In genomic region chr4:82352825-82353370, GRCh38 we compare ENCODE assay signal across 14 cellular contexts. TPM values are rescaled to one million over a fixed set of nuclear protein-coding genes. Genes with fewer than 3 reads are reported as not detected.
DNase-seq lines count a peak whose midpoint lies in the region; ATAC-seq, FAIRE-seq and TF ChIP-seq lines count a peak whose summit lies in the region.
"Had no signal": no experiment of that assay in that cellular context is flagged by ENCODE, and none has a peak within 500 bp of the region (broad histone marks: within the 10 kb centered on the region; RNA-seq: fewer than 3 reads in every experiment).

No MANE protein-coding gene starts in this region.

- CTCF ChIA-PET in CD8-positive, alpha-beta T cell (lab: Charles Lee), result no interaction called here

- H3K36me3 Mint-ChIP-seq in CD8-positive, alpha-beta T cell, result peaks cover 80% of the 10 kb centered on the region
- peaks cover 69% of the 10 kb centered on the region for H3K36me3 Mint-ChIP-seq in T-helper 2 cell treated with Interferon-gamma antibody and Interleukin-4, amounts not matched to agents 5 μg/mL and 100 μg/mL, for 36 hours (ENCODE audit: low read depth)
- peaks cover 32% of the 10 kb centered on the region for H3K36me3 Mint-ChIP-seq in memory B cell

- no peaks in the 10 kb centered on the region for H3K27me3 Mint-ChIP-seq in CD8-positive, alpha-beta T cell (ENCODE audit: low read depth)
- H3K27me3 Mint-ChIP-seq in T-helper 2 cell treated with Interferon-gamma antibody and Interleukin-4, amounts not matched to agents 5 μg/mL and 100 μg/mL, for 36 hours (ENCODE audit: low read depth), result no peaks in the 10 kb centered on the region
- H3K27me3 Mint-ChIP-seq in memory B cell, result no peaks in the 10 kb centered on the region

- H3K9me3 Mint-ChIP-seq in CD8-positive, alpha-beta T cell, result no peaks in the 10 kb centered on the region
- no peaks in the 10 kb centered on the region for H3K9me3 Mint-ChIP-seq in T-helper 2 cell treated with Interferon-gamma antibody and Interleukin-4, amounts not matched to agents 5 μg/mL and 100 μg/mL, for 36 hours
- no peaks in the 10 kb centered on the region for H3K9me3 Mint-ChIP-seq in memory B cell
- H3K9me3 Mint-ChIP-seq: neural progenitor cell had no signal

- H3K18ac ChIP-seq in mesendoderm (ENCODE audit: low read length), result no peak overlapping the region

- POLR2A ChIA-PET in CD8-positive, alpha-beta T cell (lab: Charles Lee), result interaction anchor here (0.7 to 1.0 kb wide), 2 partner anchors 9 to 14 kb away, joined by 3 read pairs; no protein-coding TSS in a partner anchor

- H3K79me1 ChIP-seq in mesendoderm (ENCODE audit: low read length), result peaks cover 8% of the 10 kb centered on the region

- H3K4me3 ChIP-seq in CD8-positive, alpha-beta T cell (ENCODE audit: low read depth, low read length), result no peak overlapping the region
- no peak overlapping the region for H3K4me3 ChIP-seq in mesendoderm (ENCODE audit: low read length)
- H3K4me3 ChIP-seq: body of pancreas, esophagus squamous epithelium, neural progenitor cell, SJCRH30 had no signal

- H3K9ac ChIP-seq in mesendoderm (ENCODE audit: low read length), result no peak overlapping the region
- H3K9ac ChIP-seq: neural progenitor cell had no signal

- peaks cover 24% of the 10 kb centered on the region for H3K36me3 ChIP-seq in CD8-positive, alpha-beta T cell (ENCODE audit: insufficient read depth, low read length)
- peaks cover 10% of the 10 kb centered on the region for H3K36me3 ChIP-seq in mesendoderm (ENCODE audit: control insufficient read depth, insufficient read depth, low read length)

- H2BK5ac ChIP-seq in mesendoderm (ENCODE audit: low read length), result no peak overlapping the region

- intact Hi-C loops in CD8-positive, alpha-beta T cell (cut with DNase I, micrococcal nuclease), result no loop called here

- H3K4me2 ChIP-seq in mesendoderm (ENCODE audit: low read length), result no peak overlapping the region
- H3K4me2 ChIP-seq: neural progenitor cell had no signal

- no peak for FAIRE-seq in HTR-8/SVneo (lab: Jason Lieb, UNC)

- no peak overlapping the region for H3K23ac ChIP-seq in mesendoderm (ENCODE audit: low read length)

- H2AK5ac ChIP-seq in mesendoderm (ENCODE audit: low read length), result no peak overlapping the region

- no peak for TF ChIP-seq CTCF in CD8-positive, alpha-beta T cell (IDR thresholded peaks at IDR 0.05)

- H3K27me3 ChIP-seq in CD8-positive, alpha-beta T cell (ENCODE audit: insufficient read depth, low read length), result no peaks in the 10 kb centered on the region
- no peaks in the 10 kb centered on the region for H3K27me3 ChIP-seq in mesendoderm (ENCODE audit: insufficient read depth, low read length, poor library complexity)
- H3K27me3 ChIP-seq: body of pancreas, esophagus squamous epithelium, neural progenitor cell, SJCRH30 had no signal

- no peaks in the 10 kb centered on the region for H3K9me3 ChIP-seq in CD8-positive, alpha-beta T cell (ENCODE audit: low read length)
- H3K9me3 ChIP-seq: body of pancreas, esophagus squamous epithelium, SJCRH30 had no signal

- no peak overlapping the region for H2BK15ac ChIP-seq in mesendoderm (replicated peaks; ENCODE audit: low read depth)

- WGBS in mesendoderm (ENCODE audit: extremely low coverage, insufficient coverage, low lambda C conversion rate), result no CpG with 5 or more reads among the region's 2 CpGs

- H3K27ac ChIP-seq in CD8-positive, alpha-beta T cell (ENCODE audit: low read depth, low read length), result no peak overlapping the region
- no peak overlapping the region for H3K27ac ChIP-seq in mesendoderm (ENCODE audit: low read depth, low read length)
- H3K27ac ChIP-seq: body of pancreas, SJCRH30 had no signal

- no peak overlapping the region for H4K5ac ChIP-seq in mesendoderm (ENCODE audit: low read length)

- peaks cover 61% of the 10 kb centered on the region for H3K4me1 Mint-ChIP-seq in CD8-positive, alpha-beta T cell (ENCODE audit: low read depth)
- peaks cover 40% of the 10 kb centered on the region for H3K4me1 Mint-ChIP-seq in T-helper 2 cell treated with Interferon-gamma antibody and Interleukin-4, amounts not matched to agents 5 μg/mL and 100 μg/mL, for 36 hours (ENCODE audit: low read depth)
- peaks cover 11% of the 10 kb centered on the region for H3K4me1 Mint-ChIP-seq in memory B cell
- H3K4me1 Mint-ChIP-seq: neural progenitor cell had no signal

- no peak overlapping the region for H3K56ac ChIP-seq in mesendoderm (ENCODE audit: low read length)

- no peak for ATAC-seq in CD8-positive, alpha-beta T cell
- peak; percentile 57 for ATAC-seq in GM21529 (IDR thresholded peaks at IDR 0.05; ENCODE audit: unreplicated experiment)
- ATAC-seq in memory B cell (ENCODE audit: low read depth), result no peak
- ATAC-seq: body of pancreas had no signal

- no peak overlapping the region for H3K4me3 Mint-ChIP-seq in CD8-positive, alpha-beta T cell
- H3K4me3 Mint-ChIP-seq in T-helper 2 cell treated with Interferon-gamma antibody and Interleukin-4, amounts not matched to agents 5 μg/mL and 100 μg/mL, for 36 hours, result no peak overlapping the region
- no peak overlapping the region for H3K4me3 Mint-ChIP-seq in memory B cell
- H3K4me3 Mint-ChIP-seq: neural progenitor cell had no signal

- H3K4me1 ChIP-seq in CD8-positive, alpha-beta T cell (ENCODE audit: insufficient read depth, low read length), result peaks cover 24% of the 10 kb centered on the region
- no peaks in the 10 kb centered on the region for H3K4me1 ChIP-seq in mesendoderm (ENCODE audit: control insufficient read depth, low read depth, low read length)
- H3K4me1 ChIP-seq: body of pancreas, neural progenitor cell, SJCRH30 had no signal

- no peak overlapping the region for H2BK120ac ChIP-seq in mesendoderm (ENCODE audit: low read depth, low read length)

- no peak overlapping the region for H3K4ac ChIP-seq in mesendoderm (ENCODE audit: low read depth, low read length)

- peak overlapping the region; percentile 60 for H3K27ac Mint-ChIP-seq in CD8-positive, alpha-beta T cell
- peak overlapping the region; percentile 9 for H3K27ac Mint-ChIP-seq in T-helper 2 cell treated with Interferon-gamma antibody and Interleukin-4, amounts not matched to agents 5 μg/mL and 100 μg/mL, for 36 hours
- H3K27ac Mint-ChIP-seq in memory B cell, result peak overlapping the region; percentile 72
- H3K27ac Mint-ChIP-seq: neural progenitor cell had no signal

- H4K8ac ChIP-seq in mesendoderm (ENCODE audit: low read depth, low read length), result no peak overlapping the region

- H3K79me2 ChIP-seq in mesendoderm (ENCODE audit: control insufficient read depth, insufficient read depth, low read length), result peaks cover 18% of the 10 kb centered on the region

- no peak for DNase-seq in CD8-positive, alpha-beta T cell
- DNase-seq in T-helper 2 cell treated with Interferon-gamma antibody and Interleukin-4, amounts not matched to agents 5 μg/mL and 100 μg/mL, for 36 hours (ENCODE audit: low spot score), result no peak
- DNase-seq in memory B cell (ENCODE audit: low spot score in 2 of 2), result no peak
- no peak for DNase-seq in NCI-H2227 treated with DMSO at 0.1 percent for 48 hours (lab: John Stamatoyannopoulos, UW)
- DNase-seq in HTR-8/SVneo (ENCODE audit: insufficient read length, low spot score), result no peak
- DNase-seq in D341Med (ENCODE audit: low spot score), result no peak
- no peak for DNase-seq in mesendoderm
- DNase-seq: body of pancreas; esophagus squamous epithelium; NCI-H524 treated with DMSO at 0.1 percent for 48 hours; SJCRH30; stimulated activated CD4-positive, alpha-beta T cell treated with anti-CD3 and anti-CD28 coated beads, Interleukin-15, amount 100 ng/mL, for 24 hours had no signal

RNA-seq across cellular contexts. Expression of gene HNRNPD, which starts 20.9 kb away (rescaled TPM):
- total RNA-seq in CD8-positive, alpha-beta T cell, result 100 to 1,000 TPM; 245 to 248 TPM
- polyA plus RNA-seq in mesendoderm (2013, experiment 1 of 2), result 767 TPM
- polyA plus RNA-seq in mesendoderm (2013, experiment 2 of 2), result 774 TPM

Comparison
In these comparisons a context has a peak if more than half of its experiments do, and no peak if none do; other contexts are left out.
1. H3K27ac Mint-ChIP-seq: peak in every context shown above with its lines; median percentile 72 in memory B cell; 60 in CD8-positive, alpha-beta T cell; 9 in T-helper 2 cell treated with Interferon-gamma antibody and Interleukin-4, amounts not matched to agents 5 μg/mL and 100 μg/mL, for 36 hours.